ENCODE assay signal across 8 cellular contexts in the genomic region with DNA sequence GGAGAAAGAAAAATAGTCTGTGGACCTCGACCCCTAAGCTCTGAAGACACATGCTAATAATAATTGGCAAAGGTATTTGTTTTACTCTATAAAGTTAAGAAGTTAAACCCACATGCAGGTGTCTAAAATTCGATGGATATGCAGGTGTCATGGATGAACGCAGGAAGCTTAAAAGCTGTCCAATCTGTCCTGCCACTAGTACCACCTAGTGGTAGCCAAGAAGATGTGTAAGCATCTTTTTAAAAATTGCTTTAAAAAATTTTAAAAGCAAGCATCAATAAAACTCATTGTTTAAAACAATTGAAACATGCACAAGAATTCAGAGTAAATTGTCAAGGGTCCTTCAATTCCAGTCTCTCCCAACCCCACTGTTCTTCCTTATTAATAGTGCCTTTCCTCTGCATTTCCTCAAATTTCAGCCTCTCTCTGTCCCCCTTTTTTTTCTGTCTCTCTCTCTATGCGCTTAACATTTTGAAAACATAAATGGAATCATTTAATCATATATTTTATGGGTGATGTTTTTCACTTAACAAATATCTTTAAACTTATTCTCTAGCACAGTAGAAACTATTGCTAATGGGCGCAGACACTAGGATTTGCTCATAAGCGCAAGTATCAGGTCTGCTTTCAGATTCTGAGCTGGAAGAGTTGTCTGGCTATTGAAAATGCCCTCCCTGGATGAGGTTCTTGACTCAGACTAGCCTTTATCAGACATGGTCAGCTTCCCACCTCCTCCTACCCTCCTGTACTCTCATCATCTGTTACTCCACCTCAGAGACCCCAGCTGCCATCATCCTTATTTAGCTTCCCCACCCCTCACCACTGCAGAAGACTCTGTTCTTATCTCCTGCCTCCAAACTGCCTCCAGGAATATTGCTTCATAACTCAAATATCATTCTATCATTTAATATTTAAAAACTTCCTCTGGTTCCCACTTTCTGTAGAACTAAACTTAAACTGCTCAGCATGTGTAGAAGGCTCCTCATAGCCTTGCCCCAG. TPM values are rescaled to one million over a fixed set of nuclear protein-coding genes. Genes with fewer than 3 reads are reported as not detected.
A peak's percentile ranks its signal among the peaks of the same experiment; 100 is the strongest.
DNase-seq lines count a peak whose midpoint lies in the region; ATAC-seq and TF ChIP-seq lines count a peak whose summit lies in the region.

No MANE protein-coding gene starts in this region.

- peak overlapping the region; percentile 65 for H3K4me2 ChIP-seq in OCI-LY3 (ENCODE audit: low read length)

- peaks cover 10% of the 10 kb centered on the region for H3K4me1 ChIP-seq in OCI-LY3 (ENCODE audit: low read length)
- no peaks in the 10 kb centered on the region for H3K4me1 ChIP-seq in colonic mucosa

- no peak for ATAC-seq in GM18517 (IDR thresholded peaks at IDR 0.05; ENCODE audit: unreplicated experiment)

- no peak overlapping the region for H3K9ac ChIP-seq in OCI-LY3 (ENCODE audit: low read length)
- H3K9ac ChIP-seq in colonic mucosa (ENCODE audit: low read depth in 2 of 2, low read length in 2 of 2) = no peak overlapping the region

- TF ChIP-seq CTCF in OCI-LY3 (IDR thresholded peaks at IDR 0.05; ENCODE audit: low read depth, low read length) (peak; percentile 80), colonic mucosa (IDR thresholded peaks at IDR 0.05) (peak; percentile 72)

- no peaks in the 10 kb centered on the region for H4K20me1 ChIP-seq in OCI-LY3 (ENCODE audit: insufficient read depth, low read length)

- H3K27me3 ChIP-seq in OCI-LY3 (ENCODE audit: low read depth, low read length) = peaks cover 20% of the 10 kb centered on the region
- H3K27me3 ChIP-seq in colonic mucosa = no peaks in the 10 kb centered on the region

- DNase-seq in SIG-M5 treated with dmso at 0.1 percent for 504 hours (lab: John Stamatoyannopoulos, UW; ENCODE audit: unreplicated experiment) = peak; percentile 38
- no peak for DNase-seq in SIG-M5 (lab: John Stamatoyannopoulos, UW)
- peak; percentile 16 for DNase-seq in H4 (ENCODE audit: low spot score)
- no peak for DNase-seq in colonic mucosa
- peak; percentile 37 for DNase-seq in myocyte (ENCODE audit: low read depth)
- no peak for DNase-seq in mucosa of gallbladder (ENCODE audit: low spot score)

- intact Hi-C loops in colonic mucosa (cut with DNase I) = loop anchor here (1.0 to 5.0 kb wide), 2 partner anchors 86 to 160 kb away; no protein-coding TSS in a partner anchor

- H3K27ac ChIP-seq in OCI-LY3 (ENCODE audit: low read length) = no peak overlapping the region
- H3K27ac ChIP-seq in colonic mucosa = no peak overlapping the region

- no peak overlapping the region; the same call in 1 of the 2 replicates for H2AFZ ChIP-seq in OCI-LY3 (ENCODE audit: low read depth, low read length)

- H3K9me3 ChIP-seq in OCI-LY3 (ENCODE audit: insufficient read depth, low read length) (no peaks in the 10 kb centered on the region), colonic mucosa (no peaks in the 10 kb centered on the region)

- peak overlapping the region; percentile 50 for H3K4me3 ChIP-seq in OCI-LY3 (ENCODE audit: low read length)
- H3K4me3 ChIP-seq in colonic mucosa = no peak overlapping the region

- H3K36me3 ChIP-seq in OCI-LY3 (replicated peaks; ENCODE audit: low read depth, low read length) (no peaks in the 10 kb centered on the region), colonic mucosa (no peaks in the 10 kb centered on the region)

- H3K79me2 ChIP-seq in OCI-LY3 (ENCODE audit: low read length) = no peaks in the 10 kb centered on the region

RNA-seq across cellular contexts. Expression of a gene that starts 30.8 kb away (rescaled TPM):
- total RNA-seq in H4 (2014; rRNA removed; shearing (Covaris generic)) = 17.6 and 26.5 TPM in 2 replicates
- total RNA-seq in colonic mucosa = 10 to 100 TPM; 45.1 to 67.8 TPM
- 24.5 and 28.0 TPM in 2 replicates for total RNA-seq in myocyte
- polyA plus RNA-seq in myocyte (2012) = 33.8 TPM
- 47.7 TPM for total RNA-seq in mucosa of gallbladder

RNA-seq across cellular contexts. Expression of a gene that starts 36.6 kb away (rescaled TPM):
- 19.7 and 32.6 TPM in 2 replicates for total RNA-seq in H4 (2014; rRNA removed; shearing (Covaris generic))
- total RNA-seq in colonic mucosa = 1 to 10 TPM; 2.5 to 6.4 TPM
- 5.4 and 7.6 TPM in 2 replicates for total RNA-seq in myocyte
- 8.7 TPM for polyA plus RNA-seq in myocyte (2012)
- 21.6 TPM for total RNA-seq in mucosa of gallbladder

Comparison
In these comparisons a context has a peak if more than half of its experiments do, and no peak if none do; other contexts are left out.
1. DNase-seq: peak in SIG-M5 treated with dmso at 0.1 percent for 504 hours (single experiment), H4 (single experiment) and myocyte (single experiment); none in SIG-M5 (single experiment), colonic mucosa (single experiment) and mucosa of gallbladder (single experiment).